In genomic region chr17:22091041-22091679, GRCh38 we compare ENCODE assay signal across 1 cellular context.
TF ChIP-seq lines count a peak whose summit lies in the region.

No MANE protein-coding gene starts in this region.

TF ChIP-seq in K562, 482 proteins besides CTCF, POLR2A, EP300 and RAD21:
- TF ChIP-seq NKRF (IDR thresholded peaks at IDR 0.05; ENCODE audit: borderline replicate concordance) (0 out of 2 replicates have a peak, but pooled peaks have one; percentile 36), OTX1 (CRISPR knock-in tag; IDR thresholded peaks at IDR 0.05) (peak; percentile 92), BCLAF1 (IDR thresholded peaks at IDR 0.05; ENCODE audit: borderline replicate concordance in 1 of 2, control insufficient read depth in 1 of 2, low read depth in 2 of 2, low read length in 1 of 2) (peak in 1 of 2 experiments; percentile 37; a peak in 1 of 4 replicates), SUPT5H (IDR thresholded peaks at IDR 0.05) (peak; percentile 28; the same call in 1 of the 2 replicates), LARP7 (IDR thresholded peaks at IDR 0.05) (peak; percentile 81; the same call in 1 of the 2 replicates), ZNF512 (tag; IDR thresholded peaks at IDR 0.05) (peak; percentile 45; the same call in 1 of the 2 replicates), MLLT1 (IDR thresholded peaks at IDR 0.05) (peak; percentile 96 to 97; a peak in 3 of 4 replicates), THRB (CRISPR knock-in tag; conservative IDR thresholded peaks at IDR 0.05) (peak; percentile 69; the same call in 1 of the 2 replicates), ETS1 (conservative IDR thresholded peaks at IDR 0.05; ENCODE audit: control insufficient read depth, low read depth, low read length) (0 out of 2 replicates have a peak, but pooled peaks have one; percentile 3), HBP1 (CRISPR knock-in tag; IDR thresholded peaks at IDR 0.05) (0 out of 2 replicates have a peak, but pooled peaks have one; percentile 52), CGGBP1 (CRISPR knock-in tag; IDR thresholded peaks at IDR 0.05) (peak; percentile 16; the same call in 1 of the 2 replicates)
